ENCODE assay signal across 8 cellular contexts in the genomic region with DNA sequence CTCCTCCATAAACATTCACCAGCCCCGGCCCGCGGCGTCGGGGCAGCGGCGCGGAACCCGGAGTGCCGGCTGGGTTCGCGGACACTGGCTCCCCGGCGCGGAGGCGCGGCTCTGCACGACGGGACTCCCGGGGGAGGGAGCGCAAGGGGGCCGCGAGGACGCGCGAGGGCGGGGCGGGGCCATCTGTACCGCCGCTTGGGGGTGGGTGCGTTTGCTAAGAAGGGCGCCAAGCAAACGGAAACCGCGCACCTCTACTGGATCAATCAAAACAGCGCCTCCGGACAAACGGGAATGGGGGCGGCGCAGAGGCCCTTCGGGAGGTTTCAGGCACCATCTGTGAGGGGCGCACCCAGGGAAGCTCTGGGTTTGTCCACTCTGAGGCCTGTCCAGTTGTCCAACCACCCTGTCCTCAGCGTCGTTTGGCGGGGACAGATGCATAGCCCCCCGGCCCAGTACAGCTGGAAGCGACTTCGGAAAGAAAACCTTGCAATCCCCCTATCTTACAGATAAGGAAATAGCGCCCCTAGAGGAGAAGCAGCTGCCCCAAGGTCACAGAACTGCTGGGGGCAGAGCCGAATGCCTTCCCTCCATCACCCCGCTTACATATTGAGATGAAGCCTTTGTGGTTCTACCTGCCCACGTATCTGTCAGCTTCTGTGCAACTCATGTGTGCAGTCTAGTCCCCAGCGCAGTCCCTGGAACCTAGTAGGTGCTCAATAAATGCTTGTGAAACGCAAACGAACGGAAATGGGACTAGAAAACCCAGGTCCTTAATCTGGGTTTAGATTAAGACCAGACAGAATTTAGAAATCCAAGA. TPM values are rescaled to one million over a fixed set of nuclear protein-coding genes. Genes with fewer than 3 reads are reported as not detected.
DNase-seq lines count a peak whose midpoint lies in the region; TF ChIP-seq lines count a peak whose summit lies in the region.

No MANE protein-coding gene starts in this region.

- peak overlapping the region; percentile 75 for H3K4me2 ChIP-seq in neuronal stem cell (ENCODE audit: insufficient read depth, low read length, poor library complexity, severe bottlenecking)

- no peak overlapping the region for H2AK5ac ChIP-seq in neuronal stem cell (ENCODE audit: low read depth, low read length)

- peaks cover 10% of the 10 kb centered on the region for H3K4me1 ChIP-seq in HUES6 (ENCODE audit: control insufficient read depth, insufficient read depth, low read length)
- H3K4me1 ChIP-seq in neuronal stem cell (ENCODE audit: control insufficient read depth in 2 of 2, insufficient read depth in 1 of 2, low read depth in 1 of 2, low read length in 2 of 2): peaks cover 2 to 7% of the 10 kb centered on the region in 2 donors
- peaks cover 0 to 11% (median 10%) of the 10 kb centered on the region in 5 donors for H3K4me1 ChIP-seq in subcutaneous abdominal adipose tissue (ENCODE audit: control insufficient read depth in 5 of 5, insufficient read depth in 5 of 5, low read length in 5 of 5)

- no peak overlapping the region for H3K23ac ChIP-seq in neuronal stem cell (ENCODE audit: low read depth, low read length, poor library complexity)

- H3K9ac ChIP-seq in HUES6 (ENCODE audit: low read length) (peak overlapping the region; percentile 65), neuronal stem cell (ENCODE audit: low read depth, low read length, poor library complexity) (no peak overlapping the region), subcutaneous abdominal adipose tissue (ENCODE audit: low read length in 5 of 5) (peak overlapping the region in 3 of 5 donors; percentile 39 to 53 (median 43))

- no peak overlapping the region for H2BK15ac ChIP-seq in neuronal stem cell (ENCODE audit: low read length)

- H3K27me3 ChIP-seq in HUES6 (ENCODE audit: control insufficient read depth, insufficient read depth, low read length): peaks cover 22% of the 10 kb centered on the region
- H3K27me3 ChIP-seq in neuronal stem cell (ENCODE audit: control insufficient read depth in 3 of 3, insufficient read depth in 3 of 3, low read depth in 1 of 3, low read length in 3 of 3): peaks cover 5 to 54% (median 16%) of the 10 kb centered on the region in 3 experiments
- peaks cover 7 to 23% (median 13%) of the 10 kb centered on the region in 5 donors for H3K27me3 ChIP-seq in subcutaneous abdominal adipose tissue (ENCODE audit: control insufficient read depth in 5 of 5, insufficient read depth in 4 of 5, low read length in 5 of 5)

- H3K9me3 Mint-ChIP-seq in activated T-helper 2 cell treated with anti-CD3 and anti-CD28 coated beads, Interferon-gamma antibody, Interleukin-2, Interleukin-4, amounts not matched to agents 10 μg/mL and 5 μg/mL and 100 μg/mL, durations not matched to agents 14 hours and 24 hours and 36 hours: no peaks in the 10 kb centered on the region

- no peak overlapping the region for H2BK12ac ChIP-seq in neuronal stem cell (ENCODE audit: low read length)

- H3K27ac Mint-ChIP-seq in activated T-helper 2 cell treated with anti-CD3 and anti-CD28 coated beads, Interferon-gamma antibody, Interleukin-2, Interleukin-4, amounts not matched to agents 10 μg/mL and 5 μg/mL and 100 μg/mL, durations not matched to agents 14 hours and 24 hours and 36 hours: no peak overlapping the region

- H2BK5ac ChIP-seq in neuronal stem cell (ENCODE audit: low read length): no peak overlapping the region

- no peak overlapping the region for H3K27ac ChIP-seq in HUES6 (ENCODE audit: low read depth, low read length)
- H3K27ac ChIP-seq in neuronal stem cell (replicated peaks; ENCODE audit: low read length): no peak overlapping the region
- H3K27ac ChIP-seq in subcutaneous abdominal adipose tissue (ENCODE audit: low read depth, low read length): no peak overlapping the region

- peaks cover 12% of the 10 kb centered on the region for H3K4me1 Mint-ChIP-seq in activated T-helper 2 cell treated with anti-CD3 and anti-CD28 coated beads, Interferon-gamma antibody, Interleukin-2, Interleukin-4, amounts not matched to agents 10 μg/mL and 5 μg/mL and 100 μg/mL, durations not matched to agents 14 hours and 24 hours and 36 hours (ENCODE audit: low read depth)

- peak overlapping the region; percentile 66 for H3K18ac ChIP-seq in neuronal stem cell (ENCODE audit: low read length)

- H2AFZ ChIP-seq in neuronal stem cell (ENCODE audit: low read length): peak overlapping the region; percentile 80

- H3K4ac ChIP-seq in neuronal stem cell (ENCODE audit: low read length): no peak overlapping the region

- H3K14ac ChIP-seq in neuronal stem cell (ENCODE audit: low read length): no peak overlapping the region

- H2BK120ac ChIP-seq in neuronal stem cell (ENCODE audit: low read depth, low read length): no peak overlapping the region

- H4K91ac ChIP-seq in neuronal stem cell (ENCODE audit: low read depth, low read length, poor library complexity): no peak overlapping the region

- peaks cover 57% of the 10 kb centered on the region for H3K27me3 Mint-ChIP-seq in activated T-helper 2 cell treated with anti-CD3 and anti-CD28 coated beads, Interferon-gamma antibody, Interleukin-2, Interleukin-4, amounts not matched to agents 10 μg/mL and 5 μg/mL and 100 μg/mL, durations not matched to agents 14 hours and 24 hours and 36 hours (ENCODE audit: low read depth)

- no peaks in the 10 kb centered on the region for H3K36me3 ChIP-seq in HUES6 (ENCODE audit: control insufficient read depth, insufficient read depth, low read length)
- H3K36me3 ChIP-seq in neuronal stem cell (replicated peaks in 1 of 2; ENCODE audit: control insufficient read depth in 2 of 2, insufficient read depth in 2 of 2, low read length in 2 of 2): no peaks in the 10 kb centered on the region
- no peaks in the 10 kb centered on the region for H3K36me3 ChIP-seq in subcutaneous abdominal adipose tissue (ENCODE audit: control insufficient read depth in 5 of 5, insufficient read depth in 5 of 5, low read length in 5 of 5)

- DNase-seq in NCI-H524 (lab: John Stamatoyannopoulos, UW): peak; percentile 47 to 74
- DNase-seq in NCI-H524 treated with DMSO at 0.1 percent for 48 hours (lab: John Stamatoyannopoulos, UW): no peak
- peak; percentile 74 for DNase-seq in RPMI8226
- DNase-seq in activated T-helper 2 cell treated with anti-CD3 and anti-CD28 coated beads, Interferon-gamma antibody, Interleukin-2, Interleukin-4, amounts not matched to agents 10 μg/mL and 5 μg/mL and 100 μg/mL, durations not matched to agents 14 hours and 24 hours and 36 hours (ENCODE audit: low spot score): peak; percentile 45
- peak; percentile 39 to 80 for DNase-seq in foreskin fibroblast
- peak; percentile 71 for DNase-seq in neuronal stem cell (ENCODE audit: low spot score)

- H3K9me3 ChIP-seq in HUES6 (ENCODE audit: control insufficient read depth, insufficient read depth, low read depth, low read length): no peaks in the 10 kb centered on the region
- H3K9me3 ChIP-seq in neuronal stem cell (replicated peaks in 1 of 2; ENCODE audit: control insufficient read depth in 2 of 2, insufficient read depth in 1 of 2, low read depth in 1 of 2, low read length in 2 of 2): peaks cover 0 to 5% of the 10 kb centered on the region in 2 donors
- H3K9me3 ChIP-seq in subcutaneous abdominal adipose tissue (ENCODE audit: control insufficient read depth in 5 of 5, low read length in 5 of 5): no peaks in the 10 kb centered on the region

- peak overlapping the region; percentile 68 for H3K4me3 Mint-ChIP-seq in activated T-helper 2 cell treated with anti-CD3 and anti-CD28 coated beads, Interferon-gamma antibody, Interleukin-2, Interleukin-4, amounts not matched to agents 10 μg/mL and 5 μg/mL and 100 μg/mL, durations not matched to agents 14 hours and 24 hours and 36 hours (ENCODE audit: low read depth)

- intact Hi-C loops in activated T-helper 2 cell treated with anti-CD3 and anti-CD28 coated beads, Interferon-gamma antibody, Interleukin-2, Interleukin-4, amounts not matched to agents 10 μg/mL and 5 μg/mL and 100 μg/mL, durations not matched to agents 14 hours and 24 hours and 36 hours (cut with micrococcal nuclease): no loop called here

- no peak overlapping the region for H4K8ac ChIP-seq in neuronal stem cell (ENCODE audit: low read depth, low read length)

- WGBS in neuronal stem cell (ENCODE audit: extremely low coverage in 2 of 2, insufficient read length in 2 of 2, insufficient replicate concordance in 1 of 2), 2 donors: no CpG with 5 or more reads among the region's 56 CpGs

- H3K36me3 Mint-ChIP-seq in activated T-helper 2 cell treated with anti-CD3 and anti-CD28 coated beads, Interferon-gamma antibody, Interleukin-2, Interleukin-4, amounts not matched to agents 10 μg/mL and 5 μg/mL and 100 μg/mL, durations not matched to agents 14 hours and 24 hours and 36 hours (ENCODE audit: low read depth): no peaks in the 10 kb centered on the region

- peak overlapping the region; percentile 95 for H3K4me3 ChIP-seq in HUES6 (ENCODE audit: low read depth, low read length)
- peak overlapping the region; percentile 47 to 54 for H3K4me3 ChIP-seq in foreskin fibroblast (ENCODE audit: low read depth in 1 of 2, low read length in 2 of 2)
- H3K4me3 ChIP-seq in neuronal stem cell (ENCODE audit: low read length in 2 of 2): peak overlapping the region; percentile 30 to 70
- peak overlapping the region; percentile 66 to 71 (median 68) for H3K4me3 ChIP-seq in subcutaneous abdominal adipose tissue (ENCODE audit: low read depth in 1 of 5, low read length in 5 of 5)

- no peaks in the 10 kb centered on the region for H3K79me1 ChIP-seq in neuronal stem cell (ENCODE audit: low read depth, low read length)

- TF ChIP-seq CTCF in foreskin fibroblast (IDR thresholded peaks at IDR 0.05; ENCODE audit: low read depth, low read length): peak; percentile 74

RNA-seq across cellular contexts. Expression of a gene that starts 10.7 kb away (rescaled TPM):
- 0.21 and 0.32 TPM in 2 replicates for total RNA-seq in activated T-helper 2 cell treated with anti-CD3 and anti-CD28 coated beads, Interferon-gamma antibody, Interleukin-2, Interleukin-4, amounts not matched to agents 10 μg/mL and 5 μg/mL and 100 μg/mL, durations not matched to agents 14 hours and 24 hours and 36 hours
- 0.35 TPM for polyA plus RNA-seq in neuronal stem cell (2013, experiment 1 of 2)
- 0.40 TPM for polyA plus RNA-seq in neuronal stem cell (2013, experiment 2 of 2)
